Comparison of ENCODE assay signal across 34 cellular contexts in the genomic region with DNA sequence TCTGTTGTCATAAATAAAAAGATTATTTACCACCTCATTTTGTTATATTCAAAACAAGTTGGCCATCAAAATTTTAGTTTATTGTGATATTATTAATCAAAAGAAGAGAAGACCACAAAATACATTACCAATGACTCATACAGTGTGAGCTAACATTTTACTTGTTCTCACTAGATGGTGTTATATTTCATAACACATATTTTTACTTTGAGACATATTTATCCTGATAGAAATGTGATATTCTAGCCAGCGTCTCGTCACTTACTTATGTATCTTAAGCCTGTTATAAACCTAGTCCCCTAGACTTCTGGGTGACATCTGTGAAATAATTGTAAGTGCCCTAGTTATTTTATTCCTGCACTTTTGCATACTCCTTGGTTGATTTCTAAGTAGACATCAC.
DNase-seq lines count a peak whose midpoint lies in the region; FAIRE-seq and TF ChIP-seq lines count a peak whose summit lies in the region.
"Had no signal": no experiment of that assay in that cellular context is flagged by ENCODE, and none has a peak within 500 bp of the region (broad histone marks: within the 10 kb centered on the region; RNA-seq: fewer than 3 reads in every experiment).

No MANE protein-coding gene starts in this region.

- no peak for TF ChIP-seq CTCF in D721Med (IDR thresholded peaks at IDR 0.05; ENCODE audit: insufficient read depth, missing control alignments)
- TF ChIP-seq CTCF in fibroblast of pulmonary artery (IDR thresholded peaks at IDR 0.05; ENCODE audit: low read length, missing control alignments), result no peak
- TF ChIP-seq CTCF in nephron progenitor cell (IDR thresholded peaks at IDR 0.05), result no peak

- H3K4me3 ChIP-seq in fibroblast of pulmonary artery (replicated peaks; ENCODE audit: low read depth, low read length), result no peak overlapping the region
- H3K4me3 ChIP-seq: A549, esophagus muscularis mucosa, gastrocnemius medialis, hepatocyte, lower lobe of right lung, psoas muscle, SJCRH30, suprapubic skin, upper lobe of left lung had no signal

- no peaks in the 10 kb centered on the region for H3K4me1 Mint-ChIP-seq in nephron progenitor cell
- H3K4me1 Mint-ChIP-seq: CD4-positive, CD25-positive, alpha-beta regulatory T cell; natural killer cell had no signal

- peak; percentile 100 for FAIRE-seq in D721Med (lab: Jason Lieb, UNC)
- FAIRE-seq: A549, RCC 7860 had no signal

- H3K27ac Mint-ChIP-seq in nephron progenitor cell, result no peak overlapping the region
- H3K27ac Mint-ChIP-seq: activated naive CD4-positive, alpha-beta T cell treated with anti-CD3 and anti-CD28 coated beads, Interleukin-2, amount 50 U/mL, for 72 hours; CD4-positive, CD25-positive, alpha-beta regulatory T cell; effector memory CD8-positive, alpha-beta T cell; natural killer cell had no signal

- no peaks in the 10 kb centered on the region for H3K36me3 Mint-ChIP-seq in nephron progenitor cell (ENCODE audit: low read depth)
- H3K36me3 Mint-ChIP-seq: activated naive CD4-positive, alpha-beta T cell treated with anti-CD3 and anti-CD28 coated beads, Interleukin-2, amount 50 U/mL, for 72 hours; CD4-positive, CD25-positive, alpha-beta regulatory T cell; natural killer cell had no signal

- no peaks in the 10 kb centered on the region for H3K27me3 Mint-ChIP-seq in nephron progenitor cell (ENCODE audit: low read depth, poor library complexity)
- H3K27me3 Mint-ChIP-seq: CD4-positive, CD25-positive, alpha-beta regulatory T cell; effector memory CD8-positive, alpha-beta T cell had no signal

- no peak for DNase-seq in D721Med (ENCODE audit: insufficient read length, low spot score)
- DNase-seq in NCI-H2171 (lab: John Stamatoyannopoulos, UW), result peak; percentile 18
- DNase-seq in amniotic epithelial cell (ENCODE audit: low read depth), result peak; percentile 0
- peak; percentile 0 for DNase-seq in fibroblast of pulmonary artery (ENCODE audit: low read depth)
- DNase-seq in stimulated activated CD4-positive, alpha-beta T cell treated with anti-CD3 and anti-CD28 coated beads, Interleukin-15, amount 100 ng/mL, for 24 hours, result no peak
- DNase-seq in HT-29 (ENCODE audit: low spot score), result no peak
- DNase-seq in NCI-H446 (lab: John Stamatoyannopoulos, UW), result no peak
- no peak for DNase-seq in nephron progenitor cell
- DNase-seq: activated CD4-positive, alpha-beta T cell treated with anti-CD3 and anti-CD28 coated beads for 4 hours; activated CD8-positive, alpha-beta memory T cell treated with anti-CD3 and anti-CD28 coated beads for 24 hours; activated T-cell treated with anti-CD3 and anti-CD28 coated beads for 4 hours; AML-193; Calu3; CD4-positive, CD25-positive, alpha-beta regulatory T cell; central memory CD4-positive, alpha-beta T cell; effector memory CD8-positive, alpha-beta T cell; gastrocnemius medialis; HCEC 1CT; lower lobe of right lung; natural killer cell; NCI-H1092; NCI-H1694; psoas muscle; stimulated activated naive CD4-positive, alpha-beta T cell; T1000; upper lobe of left lung; WERI-Rb-1 had no signal

- no peaks in the 10 kb centered on the region for H3K9me3 Mint-ChIP-seq in nephron progenitor cell

- no peak overlapping the region for H3K4me3 Mint-ChIP-seq in nephron progenitor cell
- H3K4me3 Mint-ChIP-seq: CD4-positive, CD25-positive, alpha-beta regulatory T cell; effector memory CD8-positive, alpha-beta T cell; natural killer cell had no signal

Comparison
In these comparisons a context has a peak if more than half of its experiments do, and no peak if none do; other contexts are left out.
1. DNase-seq: peak in NCI-H2171 (single experiment), amniotic epithelial cell (single experiment) and fibroblast of pulmonary artery (single experiment); none in D721Med (single experiment), stimulated activated CD4-positive, alpha-beta T cell treated with anti-CD3 and anti-CD28 coated beads, Interleukin-15, amount 100 ng/mL, for 24 hours (single experiment), HT-29 (single experiment), NCI-H446 (0 of 2) and nephron progenitor cell (single experiment).